Comparison of ENCODE assay signal across 9 cellular contexts in the genomic region with DNA sequence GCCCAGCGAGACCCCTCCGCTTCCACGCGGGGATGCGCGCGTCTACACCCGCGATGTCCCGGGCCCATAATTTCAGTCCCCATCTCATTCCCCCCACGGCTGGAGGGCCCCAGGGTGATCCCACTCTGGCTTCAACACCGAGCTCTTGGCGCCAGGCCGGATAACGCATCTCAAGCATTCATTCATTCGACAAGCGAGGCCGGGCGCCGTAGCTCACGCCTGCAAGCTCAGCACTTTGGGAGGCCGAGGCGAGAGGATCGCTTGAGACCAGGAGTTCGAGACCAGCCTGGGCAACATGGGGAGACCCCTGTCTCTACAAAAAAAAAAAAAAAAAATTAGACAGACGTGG. TPM values are rescaled to one million over a fixed set of nuclear protein-coding genes. Genes with fewer than 3 reads are reported as not detected.
A peak's percentile ranks its signal among the peaks of the same experiment; 100 is the strongest.
DNase-seq lines count a peak whose midpoint lies in the region; ATAC-seq and TF ChIP-seq lines count a peak whose summit lies in the region.
"Had no signal": no experiment of that assay in that cellular context is flagged by ENCODE, and none has a peak within 500 bp of the region (broad histone marks: within the 10 kb centered on the region; RNA-seq: fewer than 3 reads in every experiment).

No MANE protein-coding gene starts in this region.

- no peaks in the 10 kb centered on the region for H3K27me3 Mint-ChIP-seq in activated CD4-positive, alpha-beta T cell treated with anti-CD3 and anti-CD28 coated beads, Interleukin-2, amount 10 ng/mL, durations not matched to agents 24 days and 14 days
- H3K27me3 Mint-ChIP-seq in activated naive CD8-positive, alpha-beta T cell: no peaks in the 10 kb centered on the region

- 28 to 36% methylated on average over 14 to 26 of the region's 26 CpGs for WGBS in testis, 2 donors

- H3K9me3 Mint-ChIP-seq in activated CD4-positive, alpha-beta T cell treated with anti-CD3 and anti-CD28 coated beads, Interleukin-2, amount 10 ng/mL, durations not matched to agents 24 days and 14 days: no peaks in the 10 kb centered on the region
- H3K9me3 Mint-ChIP-seq in activated naive CD8-positive, alpha-beta T cell (ENCODE audit: low read depth): no peaks in the 10 kb centered on the region
- H3K9me3 Mint-ChIP-seq: neural crest cell had no signal

- peak overlapping the region; percentile 44 for H3K4me3 ChIP-seq in iPS-18c (ENCODE audit: insufficient read depth, low read depth, low read length)
- H3K4me3 ChIP-seq in testis: peak overlapping the region; percentile 41 to 64

- POLR2A ChIA-PET in GM10248 (lab: Yijun Ruan, JAX): interaction anchor here (0.9 to 1.4 kb wide), 4 partner anchors 9 to 23 kb away, joined by 3 to 5 read pairs (median 5); partner anchors contain the start of genes EIF3G, P2RY11 and PPAN

- TF ChIP-seq POLR2A in testis (IDR thresholded peaks at IDR 0.05): no peak

- peaks cover 20% of the 10 kb centered on the region for H3K4me1 Mint-ChIP-seq in activated CD4-positive, alpha-beta T cell treated with anti-CD3 and anti-CD28 coated beads, Interleukin-2, amount 10 ng/mL, durations not matched to agents 24 days and 14 days
- peaks cover 31% of the 10 kb centered on the region for H3K4me1 Mint-ChIP-seq in activated naive CD8-positive, alpha-beta T cell (ENCODE audit: low read depth)

- peak overlapping the region; percentile 22 to 72 for H3K27ac ChIP-seq in testis

- peak overlapping the region; percentile 80 for H3K27ac Mint-ChIP-seq in activated CD4-positive, alpha-beta T cell treated with anti-CD3 and anti-CD28 coated beads, Interleukin-2, amount 10 ng/mL, durations not matched to agents 24 days and 14 days
- peak overlapping the region; percentile 58 for H3K27ac Mint-ChIP-seq in activated naive CD8-positive, alpha-beta T cell

- peaks cover 3% of the 10 kb centered on the region for H3K4me1 ChIP-seq in testis

- intact Hi-C loops in activated CD4-positive, alpha-beta T cell treated with anti-CD3 and anti-CD28 coated beads, Interleukin-2, amount 10 ng/mL, durations not matched to agents 24 days and 14 days (cut with micrococcal nuclease): loop anchor here (1.0 kb wide), 1 partner anchor 8 kb away; no protein-coding TSS in a partner anchor
- intact Hi-C loops in testis (cut with DNase I; ENCODE audit: low total_unique reads): no loop called here

- H3K36me3 ChIP-seq in testis (ENCODE audit: low read depth, missing control alignments): no peaks in the 10 kb centered on the region

- peak overlapping the region; percentile 62 for H3K4me3 Mint-ChIP-seq in activated CD4-positive, alpha-beta T cell treated with anti-CD3 and anti-CD28 coated beads, Interleukin-2, amount 10 ng/mL, durations not matched to agents 24 days and 14 days
- H3K4me3 Mint-ChIP-seq in activated naive CD8-positive, alpha-beta T cell: peak overlapping the region; percentile 44
- H3K4me3 Mint-ChIP-seq: neural crest cell had no signal

- TF ChIP-seq CTCF in testis (IDR thresholded peaks at IDR 0.05) (no peak), GM10248 (IDR thresholded peaks at IDR 0.05; ENCODE audit: control extremely low read depth, extremely low read depth, low read depth, missing control alignments) (no peak)

- DNase-seq in activated CD4-positive, alpha-beta T cell treated with anti-CD3 and anti-CD28 coated beads, Interleukin-2, amount 10 ng/mL, durations not matched to agents 24 days and 14 days: no peak
- no peak for DNase-seq in activated CD4-positive, alpha-beta T cell treated with anti-CD3 and anti-CD28 coated beads for 1 hour
- DNase-seq in testis (peak; percentile 59), NCI-H526 (lab: John Stamatoyannopoulos, UW) (no peak), GM10248 (ENCODE audit: extremely low spot score) (no peak)

- no peaks in the 10 kb centered on the region for H3K9me3 ChIP-seq in iPS-18c (ENCODE audit: control insufficient read depth, insufficient read depth, low read length)
- H3K9me3 ChIP-seq in testis: no peaks in the 10 kb centered on the region

- H3K27me3 ChIP-seq in testis: no peaks in the 10 kb centered on the region

- H3K36me3 Mint-ChIP-seq in activated CD4-positive, alpha-beta T cell treated with anti-CD3 and anti-CD28 coated beads, Interleukin-2, amount 10 ng/mL, durations not matched to agents 24 days and 14 days (ENCODE audit: low read depth): peaks cover 33% of the 10 kb centered on the region
- H3K36me3 Mint-ChIP-seq in activated naive CD8-positive, alpha-beta T cell: peaks cover 5% of the 10 kb centered on the region

- ATAC-seq in GM21515 (IDR thresholded peaks at IDR 0.05; ENCODE audit: unreplicated experiment): no peak

- CTCF ChIA-PET in GM10248 (lab: Yijun Ruan, JAX): interaction anchor here (1.0 to 9.6 kb wide), 5 partner anchors 12 to 153 kb away, joined by 4 to 163 read pairs (median 7); partner anchors contain the start of genes EIF3G, P2RY11 and PPAN

RNA-seq across cellular contexts. Expression of gene ANGPTL6, which starts 5.9 kb away (rescaled TPM):
- total RNA-seq in activated CD4-positive, alpha-beta T cell treated with anti-CD3 and anti-CD28 coated beads, Interleukin-2, amount 10 ng/mL, durations not matched to agents 24 days and 14 days: 9.9 and 11.4 TPM in 2 replicates
- total RNA-seq in testis: 1 to 10 TPM; 7.6 to 8.7 TPM
- 3.0 TPM for polyA plus RNA-seq in testis (ENCODE audit: insufficient read depth, low read depth, low replicate concordance)
- total RNA-seq: neural crest cell had no signal

RNA-seq across cellular contexts. Expression of gene PPAN, which starts 9.6 kb away (rescaled TPM):
- total RNA-seq in activated CD4-positive, alpha-beta T cell treated with anti-CD3 and anti-CD28 coated beads, Interleukin-2, amount 10 ng/mL, durations not matched to agents 24 days and 14 days: 222 and 232 TPM in 2 replicates
- total RNA-seq in testis: 10 to 100 TPM; 66.2 to 68.1 TPM
- 39.3 TPM for polyA plus RNA-seq in testis (ENCODE audit: insufficient read depth, low read depth, low replicate concordance)

RNA-seq across cellular contexts. Expression of gene SHFL, which starts 10.5 kb away (rescaled TPM):
- total RNA-seq in activated CD4-positive, alpha-beta T cell treated with anti-CD3 and anti-CD28 coated beads, Interleukin-2, amount 10 ng/mL, durations not matched to agents 24 days and 14 days: 56.0 and 60.5 TPM in 2 replicates
- 10 to 100 TPM; 20.4 to 25.8 TPM for total RNA-seq in testis
- polyA plus RNA-seq in testis (ENCODE audit: insufficient read depth, low read depth, low replicate concordance): 18.7 TPM

RNA-seq across cellular contexts. Expression of gene P2RY11, which starts 14.9 kb away (rescaled TPM):
- 61.1 and 62.5 TPM in 2 replicates for total RNA-seq in activated CD4-positive, alpha-beta T cell treated with anti-CD3 and anti-CD28 coated beads, Interleukin-2, amount 10 ng/mL, durations not matched to agents 24 days and 14 days
- 10 to 100 TPM; 25.0 to 27.8 TPM for total RNA-seq in testis
- 16.3 TPM for polyA plus RNA-seq in testis (ENCODE audit: insufficient read depth, low read depth, low replicate concordance)

RNA-seq across cellular contexts. Expression of gene EIF3G, which starts 23.1 kb away (rescaled TPM):
- 335 and 341 TPM in 2 replicates for total RNA-seq in activated CD4-positive, alpha-beta T cell treated with anti-CD3 and anti-CD28 coated beads, Interleukin-2, amount 10 ng/mL, durations not matched to agents 24 days and 14 days
- 100 to 1,000 TPM; 281 to 306 TPM for total RNA-seq in testis
- 348 TPM for polyA plus RNA-seq in testis (ENCODE audit: insufficient read depth, low read depth, low replicate concordance)
